7 cellular contexts compared by ENCODE assay signal in genomic region chr1:19816737-19817086, GRCh38. TPM values are rescaled to one million over a fixed set of nuclear protein-coding genes. Genes with fewer than 3 reads are reported as not detected.
"Had no signal": no experiment of that assay in that cellular context is flagged by ENCODE, and none has a peak within 500 bp of the region (broad histone marks: within the 10 kb centered on the region; RNA-seq: fewer than 3 reads in every experiment).

No MANE protein-coding gene starts in this region.

RNA-seq across cellular contexts. Expression of gene RNF186, which starts 1.6 kb away (rescaled TPM):
- total RNA-seq: activated CD4-positive, alpha-beta memory T cell treated with anti-CD3 and anti-CD28 coated beads for 36 hours; activated CD4-positive, alpha-beta T cell treated with anti-CD3 and anti-CD28 coated beads, Interleukin-2, amount 10 ng/mL, durations not matched to agents 7 days and 5 days; activated naive CD4-positive, alpha-beta T cell treated with anti-CD3 and anti-CD28 coated beads, Interleukin-2, amount 50 U/mL, for 72 hours; activated T-cell treated with anti-CD3 and anti-CD28 coated beads, Interleukin-2, amount 50 U/mL, for 4 hours; ascending aorta; IMR-90; SK-MEL-5 had no signal
- polyA plus RNA-seq: IMR-90 had no signal
